25 cellular contexts compared by ENCODE assay signal in the genomic region with DNA sequence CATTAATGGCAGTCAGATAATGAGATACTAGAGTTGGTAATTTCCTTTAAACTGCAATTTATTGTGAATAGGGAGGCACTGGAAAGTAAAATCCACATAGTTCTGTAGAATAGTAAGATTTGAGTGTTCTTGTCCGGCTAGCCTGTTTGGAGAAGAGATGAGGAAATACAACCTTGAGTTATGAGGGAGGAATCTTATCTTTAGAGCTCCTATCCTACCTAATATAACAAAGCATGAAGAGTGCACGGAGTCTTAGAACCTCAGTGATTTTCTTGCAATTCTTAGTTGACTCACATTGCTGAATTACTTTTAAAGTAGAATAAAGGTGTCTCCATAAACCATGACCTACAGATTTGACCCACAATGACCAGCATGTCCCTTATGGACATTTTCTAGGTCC.
"Had no signal": no experiment of that assay in that cellular context is flagged by ENCODE, and none has a peak within 500 bp of the region (broad histone marks: within the 10 kb centered on the region; RNA-seq: fewer than 3 reads in every experiment).

No MANE protein-coding gene starts in this region.

- H3K27me3 Mint-ChIP-seq: dendritic cell treated with granulocyte-macrophage colony-stimulating factor and Interleukin-4, amounts not matched to agents 40 ng/mL and 50 ng/mL, for 4 days had no signal

- H3K4me3 Mint-ChIP-seq: dendritic cell treated with granulocyte-macrophage colony-stimulating factor and Interleukin-4, amounts not matched to agents 40 ng/mL and 50 ng/mL, for 4 days; effector memory CD8-positive, alpha-beta T cell; endodermal cell had no signal

- H3K9me3 ChIP-seq: colonic mucosa, esophagus muscularis mucosa, esophagus squamous epithelium, gastrocnemius medialis, gastroesophageal sphincter, heart left ventricle, heart right ventricle had no signal

- H3K27ac ChIP-seq: colonic mucosa, coronary artery, dorsolateral prefrontal cortex, epithelial cell of prostate, esophagus muscularis mucosa, esophagus squamous epithelium, foreskin keratinocyte, gastrocnemius medialis, gastroesophageal sphincter, heart left ventricle, heart right ventricle had no signal

- DNase-seq: colonic mucosa; cortex of kidney; dermis blood vessel endothelial cell; dorsolateral prefrontal cortex; effector CD4-positive, alpha-beta T cell; effector CD8-positive, alpha-beta T cell; effector memory CD4-positive, alpha-beta T cell; effector memory CD8-positive, alpha-beta T cell; endodermal cell; erythroblast; esophagus squamous epithelium; foreskin fibroblast; foreskin keratinocyte; foreskin melanocyte; gastrocnemius medialis; glutamatergic neuron; head of caudate nucleus; heart left ventricle; heart right ventricle had no signal

- H3K36me3 ChIP-seq: colonic mucosa, gastrocnemius medialis had no signal

- H3K4me3 ChIP-seq: colonic mucosa, coronary artery, dorsolateral prefrontal cortex, esophagus muscularis mucosa, esophagus squamous epithelium, gastrocnemius medialis, gastroesophageal sphincter, heart left ventricle, heart right ventricle had no signal

- H3K4me1 ChIP-seq: colonic mucosa, foreskin keratinocyte, gastrocnemius medialis had no signal

- H3K27me3 ChIP-seq: colonic mucosa, esophagus muscularis mucosa, esophagus squamous epithelium, foreskin keratinocyte, gastrocnemius medialis, gastroesophageal sphincter, heart left ventricle, heart right ventricle had no signal

- H3K27ac Mint-ChIP-seq: dendritic cell treated with granulocyte-macrophage colony-stimulating factor and Interleukin-4, amounts not matched to agents 40 ng/mL and 50 ng/mL, for 4 days; effector memory CD8-positive, alpha-beta T cell; endodermal cell had no signal

- ATAC-seq: effector memory CD8-positive, alpha-beta T cell; esophagus mucosa; foreskin keratinocyte; gastrocnemius medialis; gastroesophageal sphincter; heart left ventricle; heart right ventricle had no signal
